In genomic region chr3:124444893-124445292, GRCh38 we compare ENCODE assay signal across 8 cellular contexts.
"Had no signal": no experiment of that assay in that cellular context is flagged by ENCODE, and none has a peak within 500 bp of the region (broad histone marks: within the 10 kb centered on the region; RNA-seq: fewer than 3 reads in every experiment).

No MANE protein-coding gene starts in this region.

- DNase-seq: GDM1, GF-D8 had no signal

- H3K4me3 ChIP-seq: GM12878 had no signal

- FAIRE-seq: G401.6, GM12878, GM12891, GM12892, GM18507, GM19239 had no signal
